9 cellular contexts compared by ENCODE assay signal in the genomic region with DNA sequence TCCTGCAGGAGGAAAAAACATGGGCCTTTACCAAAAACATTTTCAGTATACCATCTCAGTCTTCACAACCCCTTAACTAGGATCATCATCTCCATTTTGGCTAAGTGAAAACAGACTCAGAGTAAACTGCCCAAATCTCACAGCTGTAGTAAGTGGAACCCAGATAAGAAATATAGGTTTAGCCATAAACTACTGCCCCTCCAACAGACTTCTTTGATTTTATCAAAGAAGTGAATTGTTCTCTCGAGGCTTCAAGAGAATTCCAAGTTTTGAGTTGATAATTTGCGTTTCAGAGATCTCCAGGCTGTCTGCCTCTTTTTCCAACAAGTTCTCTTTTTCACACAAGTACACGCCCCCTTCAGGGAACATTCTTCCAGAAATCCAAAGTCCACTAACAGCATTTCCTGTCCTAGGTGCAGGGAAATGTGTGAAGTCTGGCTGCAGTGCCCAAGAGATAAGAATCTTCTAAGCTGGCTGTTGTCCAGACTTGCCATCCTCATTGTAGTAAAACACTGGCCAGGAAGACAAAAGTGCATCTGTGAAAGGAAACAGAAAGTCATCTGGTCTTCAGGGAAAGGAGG. TPM values are rescaled to one million over a fixed set of nuclear protein-coding genes. Genes with fewer than 3 reads are reported as not detected.
DNase-seq lines count a peak whose midpoint lies in the region; TF ChIP-seq lines count a peak whose summit lies in the region.
"Had no signal": no experiment of that assay in that cellular context is flagged by ENCODE, and none has a peak within 500 bp of the region (broad histone marks: within the 10 kb centered on the region; RNA-seq: fewer than 3 reads in every experiment).

No MANE protein-coding gene starts in this region.

- peak; percentile 36 for DNase-seq in DMS53 (lab: John Stamatoyannopoulos, UW)
- DNase-seq in DMS53 treated with DMSO at 0.1 percent for 48 hours (lab: John Stamatoyannopoulos, UW; ENCODE audit: unreplicated experiment), result no peak
- DNase-seq in adrenal gland, result peak; percentile 40 to 82 (median 66)
- no peak for DNase-seq in tibial artery
- DNase-seq in OCI-M2 (lab: John Stamatoyannopoulos, UW; ENCODE audit: unreplicated experiment), result no peak
- no peak for DNase-seq in ecto neural progenitor cell (ENCODE audit: low spot score)
- no peak for DNase-seq in NCI-H1092 (lab: John Stamatoyannopoulos, UW)

- TF ChIP-seq CTCF in adrenal gland (IDR thresholded peaks at IDR 0.05), result peak in 1 of 6 experiments; percentile 43
- no peak for TF ChIP-seq CTCF in tibial artery (IDR thresholded peaks at IDR 0.05)

- H3K9ac ChIP-seq in iPS-20b (ENCODE audit: low read depth, low read length), result no peak overlapping the region

- H3K9me3 ChIP-seq in adrenal gland (replicated peaks in 1 of 3) (no peaks in the 10 kb centered on the region), iPS-20b (ENCODE audit: insufficient read depth, low read depth, low read length) (no peaks in the 10 kb centered on the region), tibial artery (no peaks in the 10 kb centered on the region)

- H3K27me3 ChIP-seq in adrenal gland, result no peaks in the 10 kb centered on the region
- H3K27me3 ChIP-seq in iPS-20b (ENCODE audit: insufficient read depth, low read length), result peaks cover 10% of the 10 kb centered on the region
- H3K27me3 ChIP-seq in tibial artery, result no peaks in the 10 kb centered on the region

- TF ChIP-seq POLR2A in adrenal gland (IDR thresholded peaks at IDR 0.05), result no peak

- H3K27ac ChIP-seq in adrenal gland (peak overlapping the region in 2 of 5 donors; percentile 43 to 50), iPS-20b (ENCODE audit: low read length) (peak overlapping the region; percentile 22), tibial artery (peak overlapping the region; percentile 11 to 27)

- H3K36me3 ChIP-seq in adrenal gland (replicated peaks in 1 of 2), result peaks cover 0 to 20% of the 10 kb centered on the region in 2 donors
- H3K36me3 ChIP-seq in iPS-20b (ENCODE audit: insufficient read depth, low read depth, low read length), result peaks cover 34% of the 10 kb centered on the region
- H3K36me3 ChIP-seq in tibial artery, result peaks cover 15 to 39% (median 35%) of the 10 kb centered on the region in 3 donors

- WGBS in adrenal gland, 4 donors, result 23 to 47% (median 43%) methylated on average over 3 of the region's 3 CpGs

- intact Hi-C loops in adrenal gland (cut with DNase I), result loop anchor here (5.0 to 10.0 kb wide), 3 partner anchors 111 to 151 kb away; a partner anchor contains a TSS
- intact Hi-C loops in tibial artery (cut with DNase I; ENCODE audit: low total_unique reads), result loop anchor here (5.0 to 10.0 kb wide), 3 partner anchors 73 to 151 kb away; a partner anchor contains a TSS

- H3K4me1 ChIP-seq in adrenal gland (replicated peaks in 1 of 2) (peaks cover 3 to 11% of the 10 kb centered on the region in 2 donors), iPS-20b (ENCODE audit: insufficient read depth, low read length) (no peaks in the 10 kb centered on the region), tibial artery (peaks cover 0 to 6% (median 0%) of the 10 kb centered on the region in 4 donors)

- H3K4me3 ChIP-seq in adrenal gland (no peak overlapping the region), iPS-20b (ENCODE audit: low read length) (no peak overlapping the region), tibial artery (no peak overlapping the region)

RNA-seq across cellular contexts. Expression of a gene that starts 30.8 kb away (rescaled TPM):
- 10 to 100 TPM; 16.9 to 36.5 (median 26.0) TPM for total RNA-seq in adrenal gland
- polyA plus RNA-seq in adrenal gland, result 10 to 100 TPM in 1 of 3 donors, 1 to 10 TPM in 2; 4.7 to 10.5 (median 6.7) TPM

RNA-seq across cellular contexts. Expression of a gene that starts 32.6 kb away (rescaled TPM):
- 100 to 1,000 TPM in 1 of 8 donors, 10 to 100 TPM in 7; 16.3 to 123 (median 22.7) TPM for total RNA-seq in adrenal gland
- 10 to 100 TPM in 2 of 3 donors, 1 to 10 TPM in 1; 4.1 to 23.2 (median 19.2) TPM for polyA plus RNA-seq in adrenal gland

RNA-seq across cellular contexts. Expression of a gene that starts 47.5 kb away (rescaled TPM):
- under 1 TPM in 2 of 8 donors, not detected in 6; 0.28 to 0.70 TPM for total RNA-seq in adrenal gland
- polyA plus RNA-seq in adrenal gland, result 1 to 10 TPM in 1 of 3 donors, under 1 TPM in 2; 0.54 to 3.1 (median 0.70) TPM
- total RNA-seq: T-helper 1 cell treated with Interleukin-12 subunit alpha and Interleukin-12 subunit beta and Interleukin-4 antibody, amounts not matched to agents 30 ng/mL and 1 ng/mL, for 36 hours had no signal

Comparison
In these comparisons a context has a peak if more than half of its experiments do, and no peak if none do; other contexts are left out.
1. DNase-seq: peak in DMS53 (single experiment) and adrenal gland (7 of 7); none in DMS53 treated with DMSO at 0.1 percent for 48 hours (single experiment), tibial artery (0 of 2), OCI-M2 (single experiment), ecto neural progenitor cell (single experiment) and NCI-H1092 (single experiment).